In the genomic region with DNA sequence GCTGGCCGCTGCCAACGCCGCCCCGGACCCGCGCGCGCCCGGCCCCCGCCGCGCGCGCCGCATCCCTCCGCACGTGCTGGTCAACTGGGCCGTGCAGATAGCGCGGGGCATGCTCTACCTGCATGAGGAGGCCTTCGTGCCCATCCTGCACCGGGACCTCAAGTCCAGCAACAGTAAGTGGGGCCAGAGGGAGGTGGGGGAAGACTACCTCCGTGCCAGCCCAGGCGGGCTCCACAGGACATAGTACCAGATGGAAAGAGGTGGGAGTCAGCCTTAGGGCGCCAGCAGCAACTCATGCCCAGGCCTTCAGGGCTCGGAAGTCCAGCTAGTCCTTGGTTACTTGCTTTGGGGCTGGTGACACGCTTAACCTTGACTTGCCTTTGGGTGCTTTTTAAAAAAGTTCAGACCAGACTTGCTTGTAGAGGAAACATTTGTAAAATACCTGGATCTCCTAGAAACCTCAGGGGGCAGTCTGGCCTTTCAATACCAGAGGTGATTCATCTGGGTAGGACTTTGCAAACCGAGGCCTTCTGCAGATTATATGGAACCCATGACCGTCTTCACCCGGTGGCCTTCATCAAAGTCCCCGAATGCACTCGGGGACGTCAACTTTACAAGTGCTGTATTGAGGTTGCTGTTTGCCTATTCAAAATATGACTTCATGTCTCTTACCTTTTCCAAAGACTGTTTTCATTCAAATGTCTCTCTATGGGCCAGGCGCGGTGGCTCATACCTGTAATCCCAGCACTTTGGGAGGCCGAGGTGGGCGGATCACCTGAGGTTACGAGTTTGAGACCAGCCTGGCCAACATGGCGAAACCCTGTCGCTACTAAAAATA, we compare ENCODE assay signal across 1 cellular context.
TF ChIP-seq lines count a peak whose summit lies in the region.

No MANE protein-coding gene starts in this region.

TF ChIP-seq in IMR-90, 13 proteins besides CTCF, POLR2A, EP300 and RAD21:
- TF ChIP-seq, protein P1, sequence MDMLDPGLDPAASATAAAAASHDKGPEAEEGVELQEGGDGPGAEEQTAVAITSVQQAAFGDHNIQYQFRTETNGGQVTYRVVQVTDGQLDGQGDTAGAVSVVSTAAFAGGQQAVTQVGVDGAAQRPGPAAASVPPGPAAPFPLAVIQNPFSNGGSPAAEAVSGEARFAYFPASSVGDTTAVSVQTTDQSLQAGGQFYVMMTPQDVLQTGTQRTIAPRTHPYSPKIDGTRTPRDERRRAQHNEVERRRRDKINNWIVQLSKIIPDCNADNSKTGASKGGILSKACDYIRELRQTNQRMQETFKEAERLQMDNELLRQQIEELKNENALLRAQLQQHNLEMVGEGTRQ (IDR thresholded peaks at IDR 0.05; ENCODE audit: low read depth, low read length) = no peak
- TF ChIP-seq BHLHE40 (IDR thresholded peaks at IDR 0.05; ENCODE audit: low read depth, low read length) = 0 out of 2 replicates have a peak, but pooled peaks have one; percentile 9
- TF ChIP-seq RFX5 (IDR thresholded peaks at IDR 0.05; ENCODE audit: low read depth, low read length) = no peak
- TF ChIP-seq RCOR1 (IDR thresholded peaks at IDR 0.05; ENCODE audit: insufficient replicate concordance, low read length) = no peak
- TF ChIP-seq, protein P2, sequence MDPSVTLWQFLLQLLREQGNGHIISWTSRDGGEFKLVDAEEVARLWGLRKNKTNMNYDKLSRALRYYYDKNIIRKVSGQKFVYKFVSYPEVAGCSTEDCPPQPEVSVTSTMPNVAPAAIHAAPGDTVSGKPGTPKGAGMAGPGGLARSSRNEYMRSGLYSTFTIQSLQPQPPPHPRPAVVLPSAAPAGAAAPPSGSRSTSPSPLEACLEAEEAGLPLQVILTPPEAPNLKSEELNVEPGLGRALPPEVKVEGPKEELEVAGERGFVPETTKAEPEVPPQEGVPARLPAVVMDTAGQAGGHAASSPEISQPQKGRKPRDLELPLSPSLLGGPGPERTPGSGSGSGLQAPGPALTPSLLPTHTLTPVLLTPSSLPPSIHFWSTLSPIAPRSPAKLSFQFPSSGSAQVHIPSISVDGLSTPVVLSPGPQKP (IDR thresholded peaks at IDR 0.05; ENCODE audit: borderline replicate concordance, low read depth, low read length) = no peak
- no peak for TF ChIP-seq NFE2L2 (IDR thresholded peaks at IDR 0.05; ENCODE audit: low read depth, low read length)
- no peak for TF ChIP-seq SMC3 (IDR thresholded peaks at IDR 0.05; ENCODE audit: low read depth, low read length)
